9 cellular contexts compared by ENCODE assay signal in the genomic region with DNA sequence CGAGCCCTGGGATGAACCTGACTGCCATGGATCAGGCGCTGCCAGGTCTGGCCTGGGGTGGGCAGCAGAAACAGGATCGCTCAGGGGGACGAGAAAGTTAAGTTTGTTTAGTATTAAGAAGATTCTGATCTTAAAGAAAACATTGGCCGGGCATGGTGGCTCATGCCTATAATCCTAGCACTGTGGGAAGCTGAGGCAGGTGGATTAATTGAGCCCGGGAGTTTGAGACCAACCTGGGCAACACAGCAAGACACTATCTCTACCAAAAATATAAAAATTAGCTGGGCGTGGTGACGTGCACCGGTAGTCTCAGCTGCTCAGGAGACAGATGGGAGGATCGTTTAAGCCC. TPM values are rescaled to one million over a fixed set of nuclear protein-coding genes. Genes with fewer than 3 reads are reported as not detected.
A peak's percentile ranks its signal among the peaks of the same experiment; 100 is the strongest.
DNase-seq lines count a peak whose midpoint lies in the region; ATAC-seq and TF ChIP-seq lines count a peak whose summit lies in the region.
"Had no signal": no experiment of that assay in that cellular context is flagged by ENCODE, and none has a peak within 500 bp of the region (broad histone marks: within the 10 kb centered on the region; RNA-seq: fewer than 3 reads in every experiment).

No MANE protein-coding gene starts in this region.

- H3K27ac ChIP-seq in OCI-LY3 (ENCODE audit: low read length) (peak overlapping the region; percentile 30; the same call in 1 of the 2 replicates), rectal smooth muscle tissue (ENCODE audit: low read depth, low read length) (peak overlapping the region; percentile 85)

- H3K9ac ChIP-seq in OCI-LY3 (ENCODE audit: low read length) (peak overlapping the region; percentile 94), rectal smooth muscle tissue (ENCODE audit: low read length) (peak overlapping the region; percentile 35)

- peak overlapping the region in 1 of 2 donors; percentile 49 for H3K27ac Mint-ChIP-seq in effector memory CD8-positive, alpha-beta T cell

- ATAC-seq in effector memory CD8-positive, alpha-beta T cell (replicated peaks): no peak
- ATAC-seq in HG03095 (IDR thresholded peaks at IDR 0.05; ENCODE audit: unreplicated experiment): no peak

- H3K4me1 ChIP-seq in OCI-LY3 (ENCODE audit: low read length): peaks cover 36% of the 10 kb centered on the region
- peaks cover 9% of the 10 kb centered on the region for H3K4me1 ChIP-seq in rectal smooth muscle tissue (ENCODE audit: control insufficient read depth, insufficient read depth, low read length)

- peak overlapping the region; percentile 71; the same call in 1 of the 2 replicates for H2AFZ ChIP-seq in OCI-LY3 (ENCODE audit: low read depth, low read length)

- TF ChIP-seq CTCF in OCI-LY3 (IDR thresholded peaks at IDR 0.05; ENCODE audit: low read depth, low read length): no peak
- TF ChIP-seq CTCF in GM13976 (IDR thresholded peaks at IDR 0.05; ENCODE audit: borderline replicate concordance, control extremely low read depth, extremely low read depth, insufficient read depth, missing control alignments): no peak

- DNase-seq in Caki2 (ENCODE audit: low read depth) (peak; percentile 23), kidney tubule cell (ENCODE audit: low spot score) (no peak), GM13976 (ENCODE audit: low spot score) (no peak), NCI-H446 treated with DMSO at 0.1 percent for 48 hours (lab: John Stamatoyannopoulos, UW) (no peak)
- DNase-seq in effector memory CD8-positive, alpha-beta T cell: no peak
- DNase-seq: NCI-H187 treated with DMSO at 0.1 percent for 48 hours had no signal

- peak overlapping the region; percentile 18 to 19 for H3K4me3 Mint-ChIP-seq in effector memory CD8-positive, alpha-beta T cell

- H3K36me3 Mint-ChIP-seq in effector memory CD8-positive, alpha-beta T cell (ENCODE audit: insufficient read depth): peaks cover 40% of the 10 kb centered on the region

- no peaks in the 10 kb centered on the region for H3K27me3 Mint-ChIP-seq in effector memory CD8-positive, alpha-beta T cell

- no peaks in the 10 kb centered on the region for H3K27me3 ChIP-seq in OCI-LY3 (ENCODE audit: low read depth, low read length)
- peaks cover 2% of the 10 kb centered on the region for H3K27me3 ChIP-seq in rectal smooth muscle tissue (ENCODE audit: control insufficient read depth, insufficient read depth, low read length)

- peaks cover 19% of the 10 kb centered on the region for H3K79me2 ChIP-seq in OCI-LY3 (ENCODE audit: low read length)

- H3K9me3 Mint-ChIP-seq in effector memory CD8-positive, alpha-beta T cell: no peaks in the 10 kb centered on the region

- peaks cover 4% of the 10 kb centered on the region for H3K36me3 ChIP-seq in OCI-LY3 (replicated peaks; ENCODE audit: low read depth, low read length)
- no peaks in the 10 kb centered on the region for H3K36me3 ChIP-seq in rectal smooth muscle tissue (ENCODE audit: control insufficient read depth, insufficient read depth, low read length)

- in situ Hi-C loops in Caki2 (cut with HindIII; ENCODE audit: low pct_unique_long_range_greater_than_20kb, low sequenced_read_pairs): no loop called here
- in situ Hi-C loops in GM13976 (cut with MboI; ENCODE audit: low sequenced_read_pairs, unreplicated experiment): no loop called here

- H4K20me1 ChIP-seq in OCI-LY3 (ENCODE audit: insufficient read depth, low read length): no peaks in the 10 kb centered on the region

- H3K4me3 ChIP-seq in OCI-LY3 (ENCODE audit: low read length): peak overlapping the region; percentile 94
- H3K4me3 ChIP-seq in rectal smooth muscle tissue (ENCODE audit: low read length): peak overlapping the region; percentile 14

- H3K9me3 ChIP-seq in OCI-LY3 (ENCODE audit: insufficient read depth, low read length): no peaks in the 10 kb centered on the region

- peaks cover 11 to 14% of the 10 kb centered on the region in 2 donors for H3K4me1 Mint-ChIP-seq in effector memory CD8-positive, alpha-beta T cell (ENCODE audit: low read depth in 2 of 2)

- H3K4me2 ChIP-seq in OCI-LY3 (ENCODE audit: low read length): peak overlapping the region; percentile 99

RNA-seq across cellular contexts. Expression of a gene that starts 0.7 kb away (rescaled TPM):
- 1,120 and 1,164 TPM in 2 replicates for total RNA-seq in Caki2 (2014; rRNA removed; shearing (Covaris generic); ENCODE audit: low replicate concordance)

RNA-seq across cellular contexts. Expression of a gene that starts 4.0 kb away (rescaled TPM):
- 32.0 and 48.7 TPM in 2 replicates for total RNA-seq in Caki2 (2014; rRNA removed; shearing (Covaris generic); ENCODE audit: low replicate concordance)

RNA-seq across cellular contexts. Expression of a gene that starts 23.0 kb away (rescaled TPM):
- 2,876 and 3,155 TPM in 2 replicates for total RNA-seq in Caki2 (2014; rRNA removed; shearing (Covaris generic); ENCODE audit: low replicate concordance)

RNA-seq across cellular contexts. Expression of a gene that starts 33.9 kb away (rescaled TPM):
- 40.3 and 46.1 TPM in 2 replicates for total RNA-seq in Caki2 (2014; rRNA removed; shearing (Covaris generic); ENCODE audit: low replicate concordance)

RNA-seq across cellular contexts. Expression of a gene that starts 36.2 kb away (rescaled TPM):
- total RNA-seq in Caki2 (2014; rRNA removed; shearing (Covaris generic); ENCODE audit: low replicate concordance): 38.4 and 68.0 TPM in 2 replicates
